25 cellular contexts compared by ENCODE assay signal in genomic region chr5:43232943-43233833, GRCh38. TPM values are rescaled to one million over a fixed set of nuclear protein-coding genes. Genes with fewer than 3 reads are reported as not detected.
DNase-seq lines count a peak whose midpoint lies in the region; ATAC-seq and TF ChIP-seq lines count a peak whose summit lies in the region.
"Had no signal": no experiment of that assay in that cellular context is flagged by ENCODE, and none has a peak within 500 bp of the region (broad histone marks: within the 10 kb centered on the region; RNA-seq: fewer than 3 reads in every experiment).

No MANE protein-coding gene starts in this region.

- H3K36me3 Mint-ChIP-seq in T-helper 1 cell treated with Interleukin-12 subunit alpha and Interleukin-12 subunit beta and Interleukin-4 antibody, amounts not matched to agents 30 μg/mL and 1 μg/mL, for 36 hours (ENCODE audit: low read depth): no peaks in the 10 kb centered on the region
- H3K36me3 Mint-ChIP-seq: activated naive CD4-positive, alpha-beta T cell treated with anti-CD3 and anti-CD28 coated beads, Interleukin-2, amount 50 U/mL, for 24 hours; CD14-positive monocyte; IgD-negative memory B cell; natural killer cell; type B pancreatic cell had no signal

- TF ChIP-seq CTCF in upper lobe of right lung (IDR thresholded peaks at IDR 0.05): no peak

- no peak overlapping the region for H3K4me3 ChIP-seq in upper lobe of right lung

- H3K9me3 Mint-ChIP-seq in T-helper 1 cell treated with Interleukin-12 subunit alpha and Interleukin-12 subunit beta and Interleukin-4 antibody, amounts not matched to agents 30 μg/mL and 1 μg/mL, for 36 hours: no peaks in the 10 kb centered on the region
- H3K9me3 Mint-ChIP-seq: activated naive CD4-positive, alpha-beta T cell treated with anti-CD3 and anti-CD28 coated beads, Interleukin-2, amount 50 U/mL, for 24 hours; CD14-positive monocyte; IgD-negative memory B cell; natural killer cell; stimulated activated naive CD8-positive, alpha-beta T cell treated with anti-CD3 and anti-CD28 coated beads, Interleukin-15, amount 100 ng/mL, for 72 hours; type B pancreatic cell had no signal

- H3K27ac Mint-ChIP-seq in T-helper 1 cell treated with Interleukin-12 subunit alpha and Interleukin-12 subunit beta and Interleukin-4 antibody, amounts not matched to agents 30 μg/mL and 1 μg/mL, for 36 hours: peak overlapping the region; percentile 39
- H3K27ac Mint-ChIP-seq: activated naive CD4-positive, alpha-beta T cell treated with anti-CD3 and anti-CD28 coated beads, Interleukin-2, amount 50 U/mL, for 24 hours; CD14-positive monocyte; IgD-negative memory B cell; natural killer cell; stimulated activated naive CD8-positive, alpha-beta T cell treated with anti-CD3 and anti-CD28 coated beads, Interleukin-15, amount 100 ng/mL, for 72 hours; type B pancreatic cell had no signal

- H3K4me1 Mint-ChIP-seq in T-helper 1 cell treated with Interleukin-12 subunit alpha and Interleukin-12 subunit beta and Interleukin-4 antibody, amounts not matched to agents 30 μg/mL and 1 μg/mL, for 36 hours (ENCODE audit: low read depth): peaks cover 13% of the 10 kb centered on the region
- H3K4me1 Mint-ChIP-seq: CD14-positive monocyte, natural killer cell had no signal

- no peaks in the 10 kb centered on the region for H3K4me1 ChIP-seq in upper lobe of right lung

- intact Hi-C loops in upper lobe of right lung (cut with DNase I): no loop called here

- ATAC-seq in upper lobe of right lung (peak; percentile 82), HG02642 (IDR thresholded peaks at IDR 0.05; ENCODE audit: poor library complexity, unreplicated experiment) (no peak), GM18870 (IDR thresholded peaks at IDR 0.05; ENCODE audit: unreplicated experiment) (no peak)
- ATAC-seq: esophagus mucosa, HCT116, natural killer cell had no signal

- no peaks in the 10 kb centered on the region for H3K9me3 ChIP-seq in upper lobe of right lung

- peak overlapping the region; percentile 1 for H3K4me3 Mint-ChIP-seq in T-helper 1 cell treated with Interleukin-12 subunit alpha and Interleukin-12 subunit beta and Interleukin-4 antibody, amounts not matched to agents 30 μg/mL and 1 μg/mL, for 36 hours
- H3K4me3 Mint-ChIP-seq: activated naive CD4-positive, alpha-beta T cell treated with anti-CD3 and anti-CD28 coated beads, Interleukin-2, amount 50 U/mL, for 24 hours; CD14-positive monocyte; IgD-negative memory B cell; natural killer cell; stimulated activated naive CD8-positive, alpha-beta T cell treated with anti-CD3 and anti-CD28 coated beads, Interleukin-15, amount 100 ng/mL, for 72 hours; type B pancreatic cell had no signal

- H3K27me3 ChIP-seq in upper lobe of right lung: no peaks in the 10 kb centered on the region

- no peaks in the 10 kb centered on the region for H3K36me3 ChIP-seq in upper lobe of right lung

- H3K27ac ChIP-seq in upper lobe of right lung: no peak overlapping the region
- H3K27ac ChIP-seq: HL-60 had no signal

- DNase-seq in T-helper 1 cell: no peak
- DNase-seq in NCI-H1105 treated with DMSO at 0.1 percent for 48 hours (lab: John Stamatoyannopoulos, UW): peak; percentile 77
- DNase-seq in NCI-H69 (lab: John Stamatoyannopoulos, UW): peak; percentile 58
- peak; percentile 66 for DNase-seq in upper lobe of right lung
- DNase-seq in glomerular visceral epithelial cell (ENCODE audit: extremely low spot score): no peak
- DNase-seq: activated CD4-positive, alpha-beta T cell treated with anti-CD3 and anti-CD28 coated beads, Interleukin-2, amount 50 U/mL, for 48 hours; activated T-cell treated with anti-CD3 and anti-CD28 coated beads, Interleukin-2, amount 50 U/mL, for 1 hour; cerebellar nuclear complex; DMS153; effector CD8-positive, alpha-beta T cell; natural killer cell; SIG-M5; stimulated activated CD4-positive, alpha-beta T cell treated with anti-CD3 and anti-CD28 coated beads, Interleukin-1b, Interleukin-23, amount 100 ng/mL, for 48 hours; stimulated activated naive CD8-positive, alpha-beta T cell treated with anti-CD3 and anti-CD28 coated beads, Interleukin-15, amount 100 ng/mL, for 72 hours had no signal

- no peaks in the 10 kb centered on the region for H3K27me3 Mint-ChIP-seq in T-helper 1 cell treated with Interleukin-12 subunit alpha and Interleukin-12 subunit beta and Interleukin-4 antibody, amounts not matched to agents 30 μg/mL and 1 μg/mL, for 36 hours (ENCODE audit: low read depth)
- H3K27me3 Mint-ChIP-seq: activated naive CD4-positive, alpha-beta T cell treated with anti-CD3 and anti-CD28 coated beads, Interleukin-2, amount 50 U/mL, for 24 hours; stimulated activated naive CD8-positive, alpha-beta T cell treated with anti-CD3 and anti-CD28 coated beads, Interleukin-15, amount 100 ng/mL, for 72 hours had no signal

RNA-seq across cellular contexts. Expression of gene NIM1K, which starts 41.2 kb away (rescaled TPM):
- total RNA-seq in upper lobe of right lung: 6.0 TPM
- total RNA-seq: esophagus mucosa, NCI-H460 had no signal

Comparison
In these comparisons a context has a peak if more than half of its experiments do, and no peak if none do; other contexts are left out.
1. DNase-seq: peak in NCI-H1105 treated with DMSO at 0.1 percent for 48 hours (single experiment), NCI-H69 (single experiment) and upper lobe of right lung (single experiment); none in T-helper 1 cell (0 of 5) and glomerular visceral epithelial cell (single experiment).